Comparison of ENCODE assay signal across 10 cellular contexts in genomic region chr11:60971520-60971919, GRCh38. TPM values are rescaled to one million over a fixed set of nuclear protein-coding genes. Genes with fewer than 3 reads are reported as not detected.
DNase-seq lines count a peak whose midpoint lies in the region; ATAC-seq and TF ChIP-seq lines count a peak whose summit lies in the region.
"Had no signal": no experiment of that assay in that cellular context is flagged by ENCODE, and none has a peak within 500 bp of the region (broad histone marks: within the 10 kb centered on the region; RNA-seq: fewer than 3 reads in every experiment).

A gene with protein sequence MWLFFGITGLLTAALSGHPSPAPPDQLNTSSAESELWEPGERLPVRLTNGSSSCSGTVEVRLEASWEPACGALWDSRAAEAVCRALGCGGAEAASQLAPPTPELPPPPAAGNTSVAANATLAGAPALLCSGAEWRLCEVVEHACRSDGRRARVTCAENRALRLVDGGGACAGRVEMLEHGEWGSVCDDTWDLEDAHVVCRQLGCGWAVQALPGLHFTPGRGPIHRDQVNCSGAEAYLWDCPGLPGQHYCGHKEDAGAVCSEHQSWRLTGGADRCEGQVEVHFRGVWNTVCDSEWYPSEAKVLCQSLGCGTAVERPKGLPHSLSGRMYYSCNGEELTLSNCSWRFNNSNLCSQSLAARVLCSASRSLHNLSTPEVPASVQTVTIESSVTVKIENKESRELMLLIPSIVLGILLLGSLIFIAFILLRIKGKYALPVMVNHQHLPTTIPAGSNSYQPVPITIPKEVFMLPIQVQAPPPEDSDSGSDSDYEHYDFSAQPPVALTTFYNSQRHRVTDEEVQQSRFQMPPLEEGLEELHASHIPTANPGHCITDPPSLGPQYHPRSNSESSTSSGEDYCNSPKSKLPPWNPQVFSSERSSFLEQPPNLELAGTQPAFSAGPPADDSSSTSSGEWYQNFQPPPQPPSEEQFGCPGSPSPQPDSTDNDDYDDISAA (plus strand): TSS chr11:60971680. CDS start chr11:60971866, 186 bp downstream.

- DNase-seq in GM06990 (ENCODE audit: extremely low read depth, insufficient read length) = peak; percentile 51
- DNase-seq in activated CD4-positive, CD25-positive, alpha-beta regulatory T cell treated with anti-CD3 and anti-CD28 coated beads, Interleukin-2, amount 50 U/mL, for 72 hours = peak; percentile 56
- DNase-seq in activated naive CD4-positive, alpha-beta T cell treated with anti-CD3 and anti-CD28 coated beads, Interleukin-2, amount 50 U/mL, for 72 hours (ENCODE audit: low spot score in 2 of 2) = peak in 1 of 2 donors; percentile 60
- DNase-seq in stimulated activated CD4-positive, alpha-beta T cell treated with anti-CD3 and anti-CD28 coated beads, Interleukin-4, amount 100 ng/mL, for 24 hours = peak; percentile 75
- DNase-seq in cardiac septum (ENCODE audit: low spot score) = no peak
- no peak for DNase-seq in foreskin keratinocyte
- no peak for DNase-seq in mesenchymal stem cell
- DNase-seq: COR-L47 had no signal

- no peak within 1 kb of the TSS for H2BK15ac ChIP-seq in mesenchymal stem cell (ENCODE audit: low read depth, poor library complexity, severe bottlenecking)

- TF ChIP-seq CTCF in GM06990 (IDR thresholded peaks at IDR 0.05; ENCODE audit: insufficient read depth, low read length, poor library complexity, severe bottlenecking) (no peak), foreskin keratinocyte (conservative IDR thresholded peaks at IDR 0.05) (no peak)

- H3K36me3 ChIP-seq in GM06990 (ENCODE audit: control insufficient read depth, insufficient read depth, low read length) (no peaks in the 10 kb centered on the region), mesenchymal stem cell (ENCODE audit: control insufficient read depth in 1 of 2, insufficient read depth in 2 of 2, low read depth in 1 of 2, low read length in 2 of 2) (no peaks in the 10 kb centered on the region)

- H3K27me3 ChIP-seq in GM06990 (replicated peaks; ENCODE audit: control insufficient read depth, insufficient read depth, low read length) (no peaks in the 10 kb centered on the region), foreskin keratinocyte (peaks cover 6% of the 10 kb centered on the region), mesenchymal stem cell (ENCODE audit: control insufficient read depth in 1 of 2, insufficient read depth in 1 of 2, low read length in 2 of 2) (peaks cover 16 to 35% of the 10 kb centered on the region in 2 experiments)

- intact Hi-C loops in cardiac septum (cut with DNase I) = loop anchor here (2.0 kb wide), 1 partner anchor 157 kb away; no protein-coding TSS in a partner anchor

- H2BK5ac ChIP-seq in mesenchymal stem cell (ENCODE audit: low read depth, low read length, poor library complexity, severe bottlenecking) = no peak within 1 kb of the TSS

- peak within 1 kb of the TSS; percentile 99 for H3K27ac Mint-ChIP-seq in activated naive CD4-positive, alpha-beta T cell treated with anti-CD3 and anti-CD28 coated beads, Interleukin-2, amount 50 U/mL, for 72 hours

- H3K79me1 ChIP-seq in mesenchymal stem cell (replicated peaks; ENCODE audit: low read length, poor library complexity, severe bottlenecking) = no peaks in the 10 kb centered on the region

- no peak within 1 kb of the TSS for H4K8ac ChIP-seq in mesenchymal stem cell (ENCODE audit: low read length)

- H3K18ac ChIP-seq in mesenchymal stem cell (ENCODE audit: low read depth in 1 of 2, low read length in 2 of 2) = no peak within 1 kb of the TSS

- no peak within 1 kb of the TSS for H2BK120ac ChIP-seq in mesenchymal stem cell (ENCODE audit: low read depth, low read length)

- no peak within 1 kb of the TSS for H4K91ac ChIP-seq in mesenchymal stem cell (ENCODE audit: low read length)

- peaks cover 42 to 62% of the 10 kb centered on the region in 2 donors for H3K36me3 Mint-ChIP-seq in activated naive CD4-positive, alpha-beta T cell treated with anti-CD3 and anti-CD28 coated beads, Interleukin-2, amount 50 U/mL, for 72 hours

- no peak within 1 kb of the TSS for H3K14ac ChIP-seq in mesenchymal stem cell (ENCODE audit: low read length in 2 of 2)

- no peaks in the 10 kb centered on the region for H3K4me1 ChIP-seq in foreskin keratinocyte
- H3K4me1 ChIP-seq in mesenchymal stem cell (ENCODE audit: control insufficient read depth, insufficient read depth, low read depth, low read length) = peaks cover 1% of the 10 kb centered on the region

- WGBS in mesenchymal stem cell = 95% methylated on average over 16 of the region's 16 CpGs

- H3K27ac ChIP-seq in foreskin keratinocyte = no peak within 1 kb of the TSS
- H3K27ac ChIP-seq in mesenchymal stem cell (ENCODE audit: low read length, poor library complexity, severe bottlenecking) = no peak within 1 kb of the TSS

- no peak within 1 kb of the TSS for H2BK12ac ChIP-seq in mesenchymal stem cell (ENCODE audit: low read length in 2 of 2)

- ATAC-seq in activated naive CD4-positive, alpha-beta T cell treated with anti-CD3 and anti-CD28 coated beads, Interleukin-2, amount 50 U/mL, for 72 hours = peak; percentile 68 to 71
- no peak for ATAC-seq in GM21390 (IDR thresholded peaks at IDR 0.05; ENCODE audit: unreplicated experiment)
- ATAC-seq in foreskin keratinocyte = no peak
- ATAC-seq: Right ventricle myocardium inferior had no signal

- H3K4ac ChIP-seq in mesenchymal stem cell (ENCODE audit: low read depth in 1 of 2, low read length in 2 of 2) = no peak within 1 kb of the TSS

- peaks cover 4% of the 10 kb centered on the region for H3K9me3 ChIP-seq in mesenchymal stem cell (ENCODE audit: control insufficient read depth, low read length)

- no peak within 1 kb of the TSS for H3K23ac ChIP-seq in mesenchymal stem cell (ENCODE audit: low read length in 2 of 2)

- no peak within 1 kb of the TSS for H2AFZ ChIP-seq in mesenchymal stem cell (ENCODE audit: low read depth, low read length)

- H3K9me3 Mint-ChIP-seq in activated naive CD4-positive, alpha-beta T cell treated with anti-CD3 and anti-CD28 coated beads, Interleukin-2, amount 50 U/mL, for 72 hours = peaks cover 0 to 5% of the 10 kb centered on the region in 2 donors

- no peak within 1 kb of the TSS for H3K9ac ChIP-seq in mesenchymal stem cell (ENCODE audit: low read length)

- H2AK5ac ChIP-seq in mesenchymal stem cell (ENCODE audit: low read length, severe bottlenecking) = no peak within 1 kb of the TSS

- no peak within 1 kb of the TSS for H3K4me3 ChIP-seq in GM06990 (replicated peaks; ENCODE audit: low read depth, low read length)
- H3K4me3 ChIP-seq in mesenchymal stem cell (ENCODE audit: insufficient read depth in 1 of 2, low read depth in 1 of 2, low read length in 2 of 2) = no peak within 1 kb of the TSS

- no peak within 1 kb of the TSS for H3K4me2 ChIP-seq in mesenchymal stem cell (ENCODE audit: low read length, poor library complexity, severe bottlenecking)

RNA-seq across cellular contexts. Expression of the gene that starts here (rescaled TPM):
- total RNA-seq in activated naive CD4-positive, alpha-beta T cell treated with anti-CD3 and anti-CD28 coated beads, Interleukin-2, amount 50 U/mL, for 72 hours = 100 to 1,000 TPM; 227 to 339 TPM
- total RNA-seq in cardiac septum (0.86 TPM), foreskin keratinocyte (0.14 and 0.18 TPM in 2 replicates)
- polyA plus RNA-seq in foreskin keratinocyte = 0.07 and 0.16 TPM in 2 replicates
- polyA plus RNA-seq in mesenchymal stem cell (2013, experiment 1 of 2) = not detected
- polyA plus RNA-seq in mesenchymal stem cell (2013, experiment 2 of 2) = not detected

Comparison
In these comparisons a context has a peak if more than half of its experiments do, and no peak if none do; other contexts are left out.
1. RNA of the gene that starts here (total RNA-seq): 227 to 339 TPM in activated naive CD4-positive, alpha-beta T cell treated with anti-CD3 and anti-CD28 coated beads, Interleukin-2, amount 50 U/mL, for 72 hours; 0.86 TPM in cardiac septum (single experiment) and 0.14 to 0.18 TPM in foreskin keratinocyte; every median in the first group is over 100 times any median in the second.
2. DNase-seq: peak in GM06990 (single experiment), activated CD4-positive, CD25-positive, alpha-beta regulatory T cell treated with anti-CD3 and anti-CD28 coated beads, Interleukin-2, amount 50 U/mL, for 72 hours (single experiment) and stimulated activated CD4-positive, alpha-beta T cell treated with anti-CD3 and anti-CD28 coated beads, Interleukin-4, amount 100 ng/mL, for 24 hours (single experiment); none in cardiac septum (single experiment), foreskin keratinocyte (0 of 2) and mesenchymal stem cell (single experiment).
3. ATAC-seq: peak in activated naive CD4-positive, alpha-beta T cell treated with anti-CD3 and anti-CD28 coated beads, Interleukin-2, amount 50 U/mL, for 72 hours (2 of 2); none in GM21390 (single experiment) and foreskin keratinocyte (single experiment).